Comparison of ENCODE assay signal across 2 cellular contexts in the genomic region with DNA sequence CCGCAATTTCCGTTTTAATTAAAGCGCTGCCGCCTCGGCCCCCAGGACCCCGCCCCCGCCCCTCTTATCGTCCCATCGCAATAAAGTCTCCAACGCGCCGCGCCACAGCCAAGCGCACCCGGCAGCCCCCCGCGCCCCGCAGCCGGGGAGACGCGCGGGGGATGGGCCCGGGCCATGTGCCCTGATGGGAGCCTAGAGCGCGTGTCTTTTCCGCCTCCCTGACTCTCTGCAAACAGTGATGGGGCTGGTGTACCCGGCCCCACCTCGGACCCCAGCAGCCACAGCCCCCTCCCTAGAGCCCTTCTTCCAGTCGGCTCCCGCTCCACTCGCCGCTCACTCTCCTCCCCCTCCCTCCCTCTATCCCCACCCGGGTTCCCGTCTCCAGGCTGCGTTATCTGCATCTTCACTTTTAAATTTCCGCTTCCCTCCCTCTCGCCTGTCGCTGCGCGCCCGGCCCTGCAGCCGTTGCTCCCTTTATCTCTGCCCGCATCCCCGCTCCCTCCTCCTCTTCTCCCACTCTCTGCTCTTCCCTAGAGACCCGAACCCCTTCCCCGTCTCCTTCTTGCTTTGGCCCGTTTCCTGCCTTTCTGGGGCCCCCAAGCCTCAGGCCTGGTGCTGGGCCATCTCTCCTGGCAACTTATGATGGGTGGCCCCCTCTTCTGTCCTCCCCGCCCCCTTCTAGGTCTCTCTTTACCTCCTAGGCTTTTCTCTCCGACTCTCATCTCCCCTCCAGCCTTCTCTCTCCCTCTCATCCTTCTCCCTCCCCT.
A peak's percentile ranks its signal among the peaks of the same experiment; 100 is the strongest.
TF ChIP-seq lines count a peak whose summit lies in the region.

No MANE protein-coding gene starts in this region.

TF ChIP-seq in GM23338, 12 proteins besides CTCF, POLR2A, EP300 and RAD21 (continued from another document):
- TF ChIP-seq ZNF462 (CRISPR knock-in tag; IDR thresholded peaks at IDR 0.05) = no peak
- peak; percentile 89 for TF ChIP-seq EZH2 (IDR thresholded peaks at IDR 0.05; ENCODE audit: low read depth, unreplicated experiment)
TF ChIP-seq in GM23338: peak in this region for 4.

TF ChIP-seq in WTC11, 78 proteins besides CTCF, POLR2A, EP300 and RAD21 (continued from another document):
- TF ChIP-seq, protein P1, sequence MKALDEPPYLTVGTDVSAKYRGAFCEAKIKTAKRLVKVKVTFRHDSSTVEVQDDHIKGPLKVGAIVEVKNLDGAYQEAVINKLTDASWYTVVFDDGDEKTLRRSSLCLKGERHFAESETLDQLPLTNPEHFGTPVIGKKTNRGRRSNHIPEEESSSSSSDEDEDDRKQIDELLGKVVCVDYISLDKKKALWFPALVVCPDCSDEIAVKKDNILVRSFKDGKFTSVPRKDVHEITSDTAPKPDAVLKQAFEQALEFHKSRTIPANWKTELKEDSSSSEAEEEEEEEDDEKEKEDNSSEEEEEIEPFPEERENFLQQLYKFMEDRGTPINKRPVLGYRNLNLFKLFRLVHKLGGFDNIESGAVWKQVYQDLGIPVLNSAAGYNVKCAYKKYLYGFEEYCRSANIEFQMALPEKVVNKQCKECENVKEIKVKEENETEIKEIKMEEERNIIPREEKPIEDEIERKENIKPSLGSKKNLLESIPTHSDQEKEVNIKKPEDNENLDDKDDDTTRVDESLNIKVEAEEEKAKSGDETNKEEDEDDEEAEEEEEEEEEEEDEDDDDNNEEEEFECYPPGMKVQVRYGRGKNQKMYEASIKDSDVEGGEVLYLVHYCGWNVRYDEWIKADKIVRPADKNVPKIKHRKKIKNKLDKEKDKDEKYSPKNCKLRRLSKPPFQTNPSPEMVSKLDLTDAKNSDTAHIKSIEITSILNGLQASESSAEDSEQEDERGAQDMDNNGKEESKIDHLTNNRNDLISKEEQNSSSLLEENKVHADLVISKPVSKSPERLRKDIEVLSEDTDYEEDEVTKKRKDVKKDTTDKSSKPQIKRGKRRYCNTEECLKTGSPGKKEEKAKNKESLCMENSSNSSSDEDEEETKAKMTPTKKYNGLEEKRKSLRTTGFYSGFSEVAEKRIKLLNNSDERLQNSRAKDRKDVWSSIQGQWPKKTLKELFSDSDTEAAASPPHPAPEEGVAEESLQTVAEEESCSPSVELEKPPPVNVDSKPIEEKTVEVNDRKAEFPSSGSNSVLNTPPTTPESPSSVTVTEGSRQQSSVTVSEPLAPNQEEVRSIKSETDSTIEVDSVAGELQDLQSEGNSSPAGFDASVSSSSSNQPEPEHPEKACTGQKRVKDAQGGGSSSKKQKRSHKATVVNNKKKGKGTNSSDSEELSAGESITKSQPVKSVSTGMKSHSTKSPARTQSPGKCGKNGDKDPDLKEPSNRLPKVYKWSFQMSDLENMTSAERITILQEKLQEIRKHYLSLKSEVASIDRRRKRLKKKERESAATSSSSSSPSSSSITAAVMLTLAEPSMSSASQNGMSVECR (CRISPR knock-in tag; IDR thresholded peaks at IDR 0.05; ENCODE audit: borderline replicate concordance) = no peak
- TF ChIP-seq EMX1 (CRISPR knock-in tag; IDR thresholded peaks at IDR 0.05) (no peak), AR (CRISPR knock-in tag; IDR thresholded peaks at IDR 0.05) (no peak)
- TF ChIP-seq, protein P2, sequence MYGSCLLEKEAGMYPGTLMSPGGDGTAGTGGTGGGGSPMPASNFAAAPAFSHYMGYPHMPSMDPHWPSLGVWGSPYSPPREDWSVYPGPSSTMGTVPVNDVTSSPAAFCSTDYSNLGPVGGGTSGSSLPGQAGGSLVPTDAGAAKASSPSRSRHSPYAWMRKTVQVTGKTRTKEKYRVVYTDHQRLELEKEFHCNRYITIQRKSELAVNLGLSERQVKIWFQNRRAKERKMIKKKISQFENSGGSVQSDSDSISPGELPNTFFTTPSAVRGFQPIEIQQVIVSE (CRISPR knock-in tag; IDR thresholded peaks at IDR 0.05; ENCODE audit: borderline replicate concordance) = no peak
- TF ChIP-seq, protein P3, sequence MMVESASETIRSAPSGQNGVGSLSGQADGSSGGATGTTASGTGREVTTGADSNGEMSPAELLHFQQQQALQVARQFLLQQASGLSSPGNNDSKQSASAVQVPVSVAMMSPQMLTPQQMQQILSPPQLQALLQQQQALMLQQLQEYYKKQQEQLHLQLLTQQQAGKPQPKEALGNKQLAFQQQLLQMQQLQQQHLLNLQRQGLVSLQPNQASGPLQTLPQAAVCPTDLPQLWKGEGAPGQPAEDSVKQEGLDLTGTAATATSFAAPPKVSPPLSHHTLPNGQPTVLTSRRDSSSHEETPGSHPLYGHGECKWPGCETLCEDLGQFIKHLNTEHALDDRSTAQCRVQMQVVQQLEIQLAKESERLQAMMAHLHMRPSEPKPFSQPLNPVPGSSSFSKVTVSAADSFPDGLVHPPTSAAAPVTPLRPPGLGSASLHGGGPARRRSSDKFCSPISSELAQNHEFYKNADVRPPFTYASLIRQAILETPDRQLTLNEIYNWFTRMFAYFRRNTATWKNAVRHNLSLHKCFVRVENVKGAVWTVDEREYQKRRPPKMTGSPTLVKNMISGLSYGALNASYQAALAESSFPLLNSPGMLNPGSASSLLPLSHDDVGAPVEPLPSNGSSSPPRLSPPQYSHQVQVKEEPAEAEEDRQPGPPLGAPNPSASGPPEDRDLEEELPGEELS (CRISPR knock-in tag; IDR thresholded peaks at IDR 0.05) = no peak
TF ChIP-seq in WTC11: peak in this region for 0.
